Comparison of ENCODE assay signal across 1 cellular context in the genomic region with DNA sequence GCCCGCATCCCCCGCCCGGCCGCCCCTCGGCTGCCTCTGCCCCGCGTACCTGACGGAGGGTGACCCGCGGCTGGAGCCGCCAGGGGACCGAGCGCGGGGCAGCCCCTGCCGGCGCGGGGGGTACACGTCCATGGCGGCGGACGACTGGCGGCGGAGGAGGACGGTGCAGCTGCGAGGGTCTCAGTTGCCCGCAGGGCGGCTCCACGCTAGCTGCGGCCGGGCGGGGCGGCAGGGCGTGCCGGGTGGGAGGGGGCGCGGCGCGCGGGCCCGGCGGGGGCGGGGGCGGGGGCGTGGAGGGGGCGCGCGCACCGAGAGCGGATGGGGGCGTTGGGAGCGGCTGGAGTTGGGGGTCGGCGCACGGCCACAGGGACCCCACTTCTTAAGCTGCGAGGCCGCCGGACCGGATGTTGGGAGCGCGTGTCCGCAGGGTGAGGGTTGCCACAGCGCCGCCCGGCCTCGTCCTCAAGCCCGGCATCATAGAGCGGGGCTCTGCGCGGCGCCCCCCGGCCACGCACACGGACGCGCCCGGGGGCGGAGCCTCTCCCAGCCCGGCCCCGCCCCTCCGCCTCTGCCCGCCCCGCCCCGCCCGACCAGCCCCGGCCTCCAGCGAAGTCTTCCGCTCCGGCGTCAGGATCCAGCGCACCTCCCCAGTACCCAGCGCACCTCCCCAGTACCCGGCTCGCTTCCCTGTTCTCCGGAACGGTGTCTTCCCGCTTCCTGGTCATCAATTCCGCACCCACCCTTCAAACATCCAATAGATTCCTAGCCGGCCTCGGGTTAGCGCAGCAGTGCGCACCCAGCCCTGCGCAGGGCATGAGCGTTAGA.
TF ChIP-seq lines count a peak whose summit lies in the region.

A gene (minus strand): TSS at position 244 of the 825 bp plus-strand sequence. CDS start 112 bp downstream, at position 132.

TF ChIP-seq in SK-N-SH, 30 proteins besides CTCF, POLR2A, EP300 and RAD21 (continued from another document):
- TF ChIP-seq, protein P1, sequence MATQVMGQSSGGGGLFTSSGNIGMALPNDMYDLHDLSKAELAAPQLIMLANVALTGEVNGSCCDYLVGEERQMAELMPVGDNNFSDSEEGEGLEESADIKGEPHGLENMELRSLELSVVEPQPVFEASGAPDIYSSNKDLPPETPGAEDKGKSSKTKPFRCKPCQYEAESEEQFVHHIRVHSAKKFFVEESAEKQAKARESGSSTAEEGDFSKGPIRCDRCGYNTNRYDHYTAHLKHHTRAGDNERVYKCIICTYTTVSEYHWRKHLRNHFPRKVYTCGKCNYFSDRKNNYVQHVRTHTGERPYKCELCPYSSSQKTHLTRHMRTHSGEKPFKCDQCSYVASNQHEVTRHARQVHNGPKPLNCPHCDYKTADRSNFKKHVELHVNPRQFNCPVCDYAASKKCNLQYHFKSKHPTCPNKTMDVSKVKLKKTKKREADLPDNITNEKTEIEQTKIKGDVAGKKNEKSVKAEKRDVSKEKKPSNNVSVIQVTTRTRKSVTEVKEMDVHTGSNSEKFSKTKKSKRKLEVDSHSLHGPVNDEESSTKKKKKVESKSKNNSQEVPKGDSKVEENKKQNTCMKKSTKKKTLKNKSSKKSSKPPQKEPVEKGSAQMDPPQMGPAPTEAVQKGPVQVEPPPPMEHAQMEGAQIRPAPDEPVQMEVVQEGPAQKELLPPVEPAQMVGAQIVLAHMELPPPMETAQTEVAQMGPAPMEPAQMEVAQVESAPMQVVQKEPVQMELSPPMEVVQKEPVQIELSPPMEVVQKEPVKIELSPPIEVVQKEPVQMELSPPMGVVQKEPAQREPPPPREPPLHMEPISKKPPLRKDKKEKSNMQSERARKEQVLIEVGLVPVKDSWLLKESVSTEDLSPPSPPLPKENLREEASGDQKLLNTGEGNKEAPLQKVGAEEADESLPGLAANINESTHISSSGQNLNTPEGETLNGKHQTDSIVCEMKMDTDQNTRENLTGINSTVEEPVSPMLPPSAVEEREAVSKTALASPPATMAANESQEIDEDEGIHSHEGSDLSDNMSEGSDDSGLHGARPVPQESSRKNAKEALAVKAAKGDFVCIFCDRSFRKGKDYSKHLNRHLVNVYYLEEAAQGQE (IDR thresholded peaks at IDR 0.05; ENCODE audit: low read depth, low read length), result no peak
- TF ChIP-seq NRF1 (IDR thresholded peaks at IDR 0.05; ENCODE audit: low read depth, low read length) (peak; percentile 75), YY1 (IDR thresholded peaks at IDR 0.05; ENCODE audit: low read depth) (0 out of 2 replicates have a peak, but pooled peaks have one; percentile 15)
